1 cellular context compared by ENCODE assay signal in genomic region chr13:24745861-24746617, GRCh38.
TF ChIP-seq lines count a peak whose summit lies in the region.

No MANE protein-coding gene starts in this region.

TF ChIP-seq in WTC11, 78 proteins besides CTCF, POLR2A, EP300 and RAD21 (continued from another document):
- no peak for TF ChIP-seq ARID4B (CRISPR knock-in tag; IDR thresholded peaks at IDR 0.05; ENCODE audit: borderline replicate concordance)
- TF ChIP-seq ZNF232 (CRISPR knock-in tag; IDR thresholded peaks at IDR 0.05) = 0 out of 2 replicates have a peak, but pooled peaks have one; percentile 70
- TF ChIP-seq MXD4 (CRISPR knock-in tag; IDR thresholded peaks at IDR 0.05; ENCODE audit: borderline replicate concordance) = no peak
- TF ChIP-seq ELF4 (CRISPR knock-in tag; IDR thresholded peaks at IDR 0.05; ENCODE audit: low read depth) = no peak
- no peak for TF ChIP-seq MYBL2 (CRISPR knock-in tag; IDR thresholded peaks at IDR 0.05)
- TF ChIP-seq TCF7 (CRISPR knock-in tag; IDR thresholded peaks at IDR 0.05; ENCODE audit: low read depth) = 0 out of 2 replicates have a peak, but pooled peaks have one; percentile 49
- TF ChIP-seq NR2C2 (CRISPR knock-in tag; IDR thresholded peaks at IDR 0.05) = no peak
- TF ChIP-seq FOXP1 (CRISPR knock-in tag; IDR thresholded peaks at IDR 0.05; ENCODE audit: borderline replicate concordance) = 0 out of 2 replicates have a peak, but pooled peaks have one; percentile 30
